In genomic region chr1:156020293-156021086, GRCh38 we compare ENCODE assay signal across 1 cellular context.
TF ChIP-seq lines count a peak whose summit lies in the region.

SSR2 (minus strand) TSS chr1:156020951; CDS start chr1:156020167, 784 bp downstream.

TF ChIP-seq in HepG2, 621 proteins besides CTCF, POLR2A, EP300 and RAD21 (continued from another document and continues in another):
- TF ChIP-seq ZNF136 (CRISPR knock-in tag; IDR thresholded peaks at IDR 0.05; ENCODE audit: low read depth) (0 out of 2 replicates have a peak, but pooled peaks have one; percentile 42), HNRNPLL (IDR thresholded peaks at IDR 0.05; ENCODE audit: low read depth, low read length, poor library complexity, severe bottlenecking) (peak; percentile 48), PRMT3 (CRISPR knock-in tag; IDR thresholded peaks at IDR 0.05; ENCODE audit: borderline replicate concordance, low read depth) (no peak), ZMAT5 (CRISPR knock-in tag; IDR thresholded peaks at IDR 0.05; ENCODE audit: borderline replicate concordance, low read depth) (no peak), PRDM15 (CRISPR knock-in tag; IDR thresholded peaks at IDR 0.05) (no peak), KDM1A (CRISPR knock-in tag; IDR thresholded peaks at IDR 0.05) (no peak), ELF3 (CRISPR knock-in tag; IDR thresholded peaks at IDR 0.05) (0 out of 2 replicates have a peak, but pooled peaks have one; percentile 56), HDAC1 (CRISPR knock-in tag; IDR thresholded peaks at IDR 0.05) (peak; percentile 59; the same call in 1 of the 2 replicates), JARID2 (CRISPR knock-in tag; IDR thresholded peaks at IDR 0.05; ENCODE audit: insufficient replicate concordance) (peak; percentile 50), HDAC2 (CRISPR knock-in tag; IDR thresholded peaks at IDR 0.05) (peak; percentile 41; the same call in 1 of the 2 replicates), YEATS2 (CRISPR knock-in tag; IDR thresholded peaks at IDR 0.05; ENCODE audit: borderline replicate concordance) (peak; percentile 86), ZNF598 (CRISPR knock-in tag; IDR thresholded peaks at IDR 0.05; ENCODE audit: borderline replicate concordance) (no peak), IKZF5 (CRISPR knock-in tag; IDR thresholded peaks at IDR 0.05) (peak; percentile 56; the same call in 1 of the 2 replicates), ATF4 (CRISPR knock-in tag; IDR thresholded peaks at IDR 0.05) (peak in 1 of 2 experiments; percentile 10; a peak in 1 of 4 replicates), MEIS2 (CRISPR knock-in tag; IDR thresholded peaks at IDR 0.05) (no peak), HNRNPL (IDR thresholded peaks at IDR 0.05; ENCODE audit: low read depth, low read length) (no peak), FOXK1 (CRISPR knock-in tag; IDR thresholded peaks at IDR 0.05; ENCODE audit: borderline replicate concordance, low read depth) (peak; percentile 71; the same call in 1 of the 2 replicates), SAP130 (CRISPR knock-in tag; IDR thresholded peaks at IDR 0.05; ENCODE audit: low read depth) (peak; percentile 93), KDM5A (IDR thresholded peaks at IDR 0.05; ENCODE audit: borderline replicate concordance, low read length) (peak; percentile 38; the same call in 1 of the 2 replicates), NAIF1 (CRISPR knock-in tag; IDR thresholded peaks at IDR 0.05; ENCODE audit: borderline replicate concordance) (no peak), ZNF430 (CRISPR knock-in tag; IDR thresholded peaks at IDR 0.05) (0 out of 2 replicates have a peak, but pooled peaks have one; percentile 35), HMG20A (CRISPR knock-in tag; IDR thresholded peaks at IDR 0.05; ENCODE audit: borderline replicate concordance) (no peak), ZNF446 (CRISPR knock-in tag; IDR thresholded peaks at IDR 0.05) (no peak), ZNF564 (CRISPR knock-in tag; IDR thresholded peaks at IDR 0.05) (no peak), ZNF383 (CRISPR knock-in tag; IDR thresholded peaks at IDR 0.05; ENCODE audit: borderline replicate concordance) (no peak), PAF1 (CRISPR knock-in tag; IDR thresholded peaks at IDR 0.05) (no peak), HHEX (CRISPR knock-in tag; IDR thresholded peaks at IDR 0.05) (no peak), RELA (CRISPR knock-in tag; IDR thresholded peaks at IDR 0.05) (no peak), CEBPB (IDR thresholded peaks at IDR 0.05; ENCODE audit: borderline replicate concordance, low read depth, low read length) (no peak), CHCHD3 (CRISPR knock-in tag; IDR thresholded peaks at IDR 0.05) (0 out of 2 replicates have a peak, but pooled peaks have one; percentile 49), TBX2 (CRISPR knock-in tag; IDR thresholded peaks at IDR 0.05; ENCODE audit: borderline replicate concordance) (peak; percentile 64; the same call in 1 of the 2 replicates), ZNF883 (CRISPR knock-in tag; IDR thresholded peaks at IDR 0.05; ENCODE audit: not compliant biosample characterization) (no peak), TEAD3 (CRISPR knock-in tag; optimal IDR thresholded peaks at IDR 0.05; ENCODE audit: borderline replicate concordance) (peak; percentile 50), NONO (IDR thresholded peaks at IDR 0.05) (no peak), NONO (CRISPR knock-in tag; conservative IDR thresholded peaks at IDR 0.05) (peak; percentile 30; the same call in 1 of the 2 replicates), ZMAT3 (CRISPR knock-in tag; conservative IDR thresholded peaks at IDR 0.05) (no peak), BRD4 (CRISPR knock-in tag; IDR thresholded peaks at IDR 0.05) (no peak), ZNF3 (CRISPR knock-in tag; IDR thresholded peaks at IDR 0.05) (no peak), NFIB (CRISPR knock-in tag; IDR thresholded peaks at IDR 0.05; ENCODE audit: borderline replicate concordance) (no peak), IRX3 (CRISPR knock-in tag; IDR thresholded peaks at IDR 0.05; ENCODE audit: borderline replicate concordance, low read depth) (no peak), ARNTL (CRISPR knock-in tag; IDR thresholded peaks at IDR 0.05) (no peak), YEATS4 (CRISPR knock-in tag; IDR thresholded peaks at IDR 0.05; ENCODE audit: borderline replicate concordance) (peak; percentile 45; the same call in 1 of the 2 replicates), KLF6 (CRISPR knock-in tag; IDR thresholded peaks at IDR 0.05) (no peak), RBFOX2 (IDR thresholded peaks at IDR 0.05; ENCODE audit: low read depth, low read length) (peak; percentile 69), GATA4 (IDR thresholded peaks at IDR 0.05; ENCODE audit: borderline replicate concordance, low read depth) (no peak), PITX1 (CRISPR knock-in tag; IDR thresholded peaks at IDR 0.05) (peak; percentile 3; the same call in 1 of the 2 replicates), MIXL1 (CRISPR knock-in tag; IDR thresholded peaks at IDR 0.05) (peak; percentile 75), ZBTB39 (CRISPR knock-in tag; IDR thresholded peaks at IDR 0.05) (no peak), MAZ (IDR thresholded peaks at IDR 0.05; ENCODE audit: borderline replicate concordance, low read depth, low read length) (no peak), MAZ (CRISPR knock-in tag; IDR thresholded peaks at IDR 0.05; ENCODE audit: low read depth) (peak; percentile 60; the same call in 1 of the 2 replicates), ZNF737 (CRISPR knock-in tag; IDR thresholded peaks at IDR 0.05; ENCODE audit: borderline replicate concordance) (no peak), ZNF33A (CRISPR knock-in tag; IDR thresholded peaks at IDR 0.05; ENCODE audit: borderline replicate concordance) (no peak), ZNF788 (CRISPR knock-in tag; IDR thresholded peaks at IDR 0.05; ENCODE audit: borderline replicate concordance) (peak; percentile 67; the same call in 1 of the 2 replicates), ZNF646 (CRISPR knock-in tag; IDR thresholded peaks at IDR 0.05) (no peak), ZNF577 (CRISPR knock-in tag; IDR thresholded peaks at IDR 0.05; ENCODE audit: borderline replicate concordance, low read depth) (no peak), SP140L (CRISPR knock-in tag; IDR thresholded peaks at IDR 0.05; ENCODE audit: borderline replicate concordance) (no peak), SNAPC5 (CRISPR knock-in tag; IDR thresholded peaks at IDR 0.05; ENCODE audit: borderline replicate concordance) (no peak), SRSF4 (IDR thresholded peaks at IDR 0.05; ENCODE audit: low read depth, low read length, poor library complexity, severe bottlenecking) (no peak), ARNT (IDR thresholded peaks at IDR 0.05) (no peak), TBL1XR1 (IDR thresholded peaks at IDR 0.05; ENCODE audit: borderline replicate concordance, low read length, partially characterized antibody) (no peak)
